Comparison of ENCODE assay signal across 10 cellular contexts in the genomic region with DNA sequence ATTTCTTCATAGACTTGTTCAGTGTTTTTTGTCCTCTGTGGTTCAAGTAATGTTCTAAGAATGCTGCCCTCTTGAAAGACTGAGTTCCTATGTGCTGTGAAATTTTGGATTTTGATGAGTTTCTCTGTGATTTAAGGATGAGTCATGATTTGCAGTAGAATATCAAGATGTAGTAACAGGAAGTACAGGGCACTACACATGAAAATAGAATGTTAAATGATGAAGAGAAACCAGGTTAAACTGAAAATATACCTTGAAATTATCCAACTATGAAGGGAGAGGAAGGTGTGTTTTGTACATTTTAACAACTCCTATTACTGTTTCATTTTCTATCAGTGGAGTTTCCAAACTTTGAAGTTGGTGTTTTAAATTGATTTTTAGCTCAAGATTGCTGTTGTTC. TPM values are rescaled to one million over a fixed set of nuclear protein-coding genes. Genes with fewer than 3 reads are reported as not detected.
DNase-seq lines count a peak whose midpoint lies in the region; TF ChIP-seq lines count a peak whose summit lies in the region.
"Had no signal": no experiment of that assay in that cellular context is flagged by ENCODE, and none has a peak within 500 bp of the region (broad histone marks: within the 10 kb centered on the region; RNA-seq: fewer than 3 reads in every experiment).

No MANE protein-coding gene starts in this region.

- H3K27ac ChIP-seq in osteoblast (ENCODE audit: low read depth, low read length), result peak overlapping the region; percentile 100
- H3K27ac ChIP-seq: right lobe of liver had no signal

- no peaks in the 10 kb centered on the region for H4K20me1 ChIP-seq in osteoblast (ENCODE audit: insufficient read depth, low read length)

- CTCF ChIA-PET in MCF 10A (lab: Yijun Ruan, JAX), result interaction anchor here (0.6 to 3.6 kb wide), 2 partner anchors 16 to 212 kb away, joined by 4 to 15 read pairs; no protein-coding TSS in a partner anchor

- BruUV-seq in MCF 10A (replicated peaks; lab: Mats Ljungman, UMichigan), result TSS peak; percentile 26

- H2AFZ ChIP-seq in osteoblast (ENCODE audit: low read length), result no peak overlapping the region

- DNase-seq in EH (ENCODE audit: low read depth), result peak; percentile 93
- peak; percentile 54 for DNase-seq in NCI-H460 (ENCODE audit: extremely low read depth, low read depth)
- DNase-seq in MCF 10A (ENCODE audit: unreplicated experiment), result peak; percentile 82
- DNase-seq in osteoblast (ENCODE audit: insufficient read length, low spot score, missing footprints), result peak; percentile 79
- DNase-seq in stimulated activated naive CD4-positive, alpha-beta T cell treated with Interleukin-2 at 50 U/mL for 16 hours (lab: John Stamatoyannopoulos, UW), result no peak
- no peak for DNase-seq in hypothalamus (lab: John Stamatoyannopoulos, UW)
- no peak for DNase-seq in NCI-H82 (lab: John Stamatoyannopoulos, UW)
- no peak for DNase-seq in NCI-H82 treated with DMSO at 0.1 percent for 48 hours (lab: John Stamatoyannopoulos, UW; ENCODE audit: unreplicated experiment)
- DNase-seq: endodermal cell, right lobe of liver had no signal

- peaks cover 38% of the 10 kb centered on the region for H3K4me1 ChIP-seq in osteoblast (ENCODE audit: insufficient read depth, low read length)

- H3K27me3 ChIP-seq in osteoblast (ENCODE audit: insufficient read depth, low read length), result no peaks in the 10 kb centered on the region
- H3K27me3 ChIP-seq: right lobe of liver had no signal

- H3K79me2 ChIP-seq in osteoblast (ENCODE audit: insufficient read depth, low read length), result peaks cover 71% of the 10 kb centered on the region

- H3K36me3 ChIP-seq in osteoblast (ENCODE audit: insufficient read depth, low read length), result no peaks in the 10 kb centered on the region
- H3K36me3 ChIP-seq: right lobe of liver had no signal

- peaks cover 21% of the 10 kb centered on the region for H3K4me1 Mint-ChIP-seq in MCF 10A (ENCODE audit: insufficient read depth, unreplicated experiment)

- H3K4me3 ChIP-seq in osteoblast (ENCODE audit: insufficient read depth, low read length), result peak overlapping the region; percentile 2
- H3K4me3 ChIP-seq: right lobe of liver had no signal

- H3K9me3 ChIP-seq in osteoblast (ENCODE audit: low read depth, low read length), result no peaks in the 10 kb centered on the region
- H3K9me3 ChIP-seq: right lobe of liver had no signal

- intact Hi-C loops in MCF 10A (cut with micrococcal nuclease), result loop anchor here (1.0 to 5.0 kb wide), 2 partner anchors 16 to 137 kb away; no protein-coding TSS in a partner anchor

- POLR2A ChIA-PET in MCF 10A (lab: Yijun Ruan, JAX), result interaction anchor here (0.7 to 7.4 kb wide), 13 partner anchors 13 to 201 kb away, joined by 3 to 187 read pairs (median 4); a partner anchor contains a TSS

- H3K9me3 Mint-ChIP-seq in MCF 10A (ENCODE audit: unreplicated experiment), result no peaks in the 10 kb centered on the region
- H3K9me3 Mint-ChIP-seq: endodermal cell had no signal

- peak overlapping the region; percentile 95 for H3K4me3 Mint-ChIP-seq in MCF 10A (ENCODE audit: unreplicated experiment)
- H3K4me3 Mint-ChIP-seq: endodermal cell had no signal

- peaks cover 29% of the 10 kb centered on the region for H3K36me3 Mint-ChIP-seq in MCF 10A (ENCODE audit: insufficient read depth, unreplicated experiment)

- H3K27me3 Mint-ChIP-seq in MCF 10A (ENCODE audit: insufficient read depth, unreplicated experiment), result no peaks in the 10 kb centered on the region

- TF ChIP-seq CTCF in MCF 10A (IDR thresholded peaks at IDR 0.05; ENCODE audit: unreplicated experiment) (no peak), osteoblast (IDR thresholded peaks at IDR 0.05; ENCODE audit: extremely low read depth, low read depth, low read length) (no peak)

- peak overlapping the region; percentile 81 for H3K4me2 ChIP-seq in osteoblast (ENCODE audit: insufficient read depth, low read length)

- peak overlapping the region; percentile 77 for H3K27ac Mint-ChIP-seq in MCF 10A (ENCODE audit: low read depth, unreplicated experiment)
- H3K27ac Mint-ChIP-seq: endodermal cell had no signal

RNA-seq across cellular contexts. Expression of a gene that starts 4.8 kb away (rescaled TPM):
- 12.6 and 13.5 TPM in 2 replicates for total RNA-seq in NCI-H460 (2014; rRNA removed; shearing (Covaris generic))
- polyA plus RNA-seq in NCI-H460 (2014; cell fraction: nucleus; rRNA removed), result 6.0 and 10.0 TPM in 2 replicates
- total RNA-seq in MCF 10A (2022), result 50.1 and 53.2 TPM in 2 replicates
- total RNA-seq in osteoblast, result 27.5 and 30.1 TPM in 2 replicates

Comparison
In these comparisons a context has a peak if more than half of its experiments do, and no peak if none do; other contexts are left out.
1. DNase-seq: peak in EH (single experiment), NCI-H460 (single experiment), MCF 10A (single experiment) and osteoblast (single experiment); none in stimulated activated naive CD4-positive, alpha-beta T cell treated with Interleukin-2 at 50 U/mL for 16 hours (single experiment), hypothalamus (0 of 51), NCI-H82 (single experiment) and NCI-H82 treated with DMSO at 0.1 percent for 48 hours (single experiment).